In genomic region chr2:190701586-190701985, GRCh38 we compare ENCODE assay signal across 13 cellular contexts.
DNase-seq lines count a peak whose midpoint lies in the region; ATAC-seq and FAIRE-seq lines count a peak whose summit lies in the region.
"Had no signal": no experiment of that assay in that cellular context is flagged by ENCODE, and none has a peak within 500 bp of the region (broad histone marks: within the 10 kb centered on the region; RNA-seq: fewer than 3 reads in every experiment).

No MANE protein-coding gene starts in this region.

- DNase-seq in GM18507 (ENCODE audit: extremely low spot score, insufficient read length, low read depth) (no peak), OCI-M1 (lab: John Stamatoyannopoulos, UW) (peak; percentile 30), anterior cingulate cortex (lab: John Stamatoyannopoulos, UW) (no peak), inferior parietal cortex (ENCODE audit: extremely low spot score) (no peak)
- no peak for DNase-seq in effector CD4-positive, alpha-beta T cell
- DNase-seq: foreskin fibroblast; HCEC 1CT; NCI-H1092; NCI-H69; stimulated activated CD4-positive, alpha-beta T cell treated with anti-CD3 and anti-CD28 coated beads, Interleukin-1b, Interleukin-23, amount 100 ng/mL, for 48 hours had no signal

- FAIRE-seq in GM18507 (lab: Jason Lieb, UNC) = peak; percentile 63

- ATAC-seq in GM21367 (IDR thresholded peaks at IDR 0.05; ENCODE audit: unreplicated experiment) (peak; percentile 66), HG02973 (IDR thresholded peaks at IDR 0.05; ENCODE audit: unreplicated experiment) (peak; percentile 64), GM19324 (IDR thresholded peaks at IDR 0.05; ENCODE audit: low FRiP score, unreplicated experiment) (no peak)
